Comparison of ENCODE assay signal across 30 cellular contexts in the genomic region with DNA sequence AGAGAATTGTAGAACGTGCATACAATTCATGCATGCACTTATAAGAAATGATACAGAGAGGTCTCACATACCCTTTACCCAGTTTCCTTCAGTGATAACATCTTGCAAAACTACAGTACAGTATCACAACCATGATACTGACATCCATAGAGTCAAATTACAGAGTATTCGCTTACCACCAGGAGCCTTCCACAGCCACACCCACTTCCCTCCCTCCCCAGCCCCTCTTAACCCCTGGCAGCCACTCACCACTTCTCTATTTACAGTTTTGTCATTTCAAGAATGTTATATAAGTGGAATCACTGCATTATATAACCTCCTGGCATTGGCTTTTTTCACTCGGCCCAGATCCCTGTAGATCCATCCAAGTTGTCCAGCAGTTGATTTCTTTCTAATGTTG.
"Had no signal": no experiment of that assay in that cellular context is flagged by ENCODE, and none has a peak within 500 bp of the region (broad histone marks: within the 10 kb centered on the region; RNA-seq: fewer than 3 reads in every experiment).

No MANE protein-coding gene starts in this region.

- H3K27ac ChIP-seq: breast epithelium, epithelial cell of prostate, esophagus squamous epithelium, gastrocnemius medialis, hepatocyte, neutrophil, thoracic aorta, uterus had no signal

- H2AFZ ChIP-seq: hepatocyte had no signal

- H3K27me3 Mint-ChIP-seq: activated CD4-positive, alpha-beta memory T cell treated with anti-CD3 and anti-CD28 coated beads, Interleukin-2, amount 10 ng/mL, durations not matched to agents 7 days and 5 days; activated CD4-positive, alpha-beta T cell treated with anti-CD3 and anti-CD28 coated beads, Interleukin-2, amount 10 ng/mL, durations not matched to agents 7 days and 5 days; activated T-cell treated with anti-CD3 and anti-CD28 coated beads, Interleukin-2, amount 50 U/mL, for 24 hours; activated T-helper 17 cell treated with anti-CD3 and anti-CD28 coated beads, Interleukin-2, amount 50 U/mL, for 72 hours; central memory CD8-positive, alpha-beta T cell; dendritic cell treated with granulocyte-macrophage colony-stimulating factor and Interleukin-4, amounts not matched to agents 40 ng/mL and 50 ng/mL, for 4 days; naive B cell; stimulated activated naive CD8-positive, alpha-beta T cell treated with anti-CD3 and anti-CD28 coated beads, Interleukin-15, Interleukin-2, amounts not matched to agents 100 ng/mL and 50 ng/mL, for 24 hours had no signal

- H3K4me3 Mint-ChIP-seq: activated CD4-positive, alpha-beta memory T cell treated with anti-CD3 and anti-CD28 coated beads, Interleukin-2, amount 10 ng/mL, durations not matched to agents 7 days and 5 days; activated CD4-positive, alpha-beta T cell treated with anti-CD3 and anti-CD28 coated beads, Interleukin-2, amount 10 ng/mL, durations not matched to agents 7 days and 5 days; activated T-cell treated with anti-CD3 and anti-CD28 coated beads, Interleukin-2, amount 50 U/mL, for 24 hours; activated T-helper 17 cell treated with anti-CD3 and anti-CD28 coated beads, Interleukin-2, amount 50 U/mL, for 72 hours; central memory CD8-positive, alpha-beta T cell; dendritic cell treated with granulocyte-macrophage colony-stimulating factor and Interleukin-4, amounts not matched to agents 40 ng/mL and 50 ng/mL, for 4 days; mesothelial cell of epicardium; nephron progenitor cell; stimulated activated naive CD8-positive, alpha-beta T cell treated with anti-CD3 and anti-CD28 coated beads, Interleukin-15, Interleukin-2, amounts not matched to agents 100 ng/mL and 50 ng/mL, for 24 hours had no signal

- H3K4me1 ChIP-seq: breast epithelium, gastrocnemius medialis, uterus had no signal

- H3K79me2 ChIP-seq: hepatocyte had no signal

- H3K27me3 ChIP-seq: breast epithelium, esophagus squamous epithelium, gastrocnemius medialis, hepatocyte, neutrophil, uterus had no signal

- H3K9me3 ChIP-seq: gastrocnemius medialis, neutrophil, thoracic aorta, uterus had no signal

- H3K4me2 ChIP-seq: hepatocyte had no signal

- H3K4me3 ChIP-seq: breast epithelium, esophagus squamous epithelium, gastrocnemius medialis, hepatocyte, skin epidermis, thoracic aorta, uterus had no signal

- H3K4me1 Mint-ChIP-seq: activated CD4-positive, alpha-beta memory T cell treated with anti-CD3 and anti-CD28 coated beads, Interleukin-2, amount 10 ng/mL, durations not matched to agents 7 days and 5 days; activated CD4-positive, alpha-beta T cell treated with anti-CD3 and anti-CD28 coated beads, Interleukin-2, amount 10 ng/mL, durations not matched to agents 7 days and 5 days; activated T-helper 17 cell treated with anti-CD3 and anti-CD28 coated beads, Interleukin-2, amount 50 U/mL, for 72 hours; central memory CD8-positive, alpha-beta T cell; mesothelial cell of epicardium; naive B cell; nephron progenitor cell had no signal

- DNase-seq: activated CD4-positive, alpha-beta memory T cell treated with anti-CD3 and anti-CD28 coated beads, Interleukin-2, amount 10 ng/mL, durations not matched to agents 7 days and 5 days; activated CD4-positive, alpha-beta T cell treated with anti-CD3 and anti-CD28 coated beads, Interleukin-2, amount 10 ng/mL, durations not matched to agents 7 days and 5 days; activated CD4-positive, CD25-positive, alpha-beta regulatory T cell treated with anti-CD3 and anti-CD28 coated beads, Interleukin-2, amount 50 U/mL, for 72 hours; activated CD8-positive, alpha-beta memory T cell treated with anti-CD3 and anti-CD28 coated beads, Interleukin-2, amount 50 U/mL, for 48 hours; activated gamma-delta T cell treated with Interleukin-2 at 50 U/mL for 16 hours; activated naive CD4-positive, alpha-beta T cell treated with anti-CD3 and anti-CD28 coated beads, Interleukin-2, amount 50 U/mL, for 16 hours; activated T-cell treated with anti-CD3 and anti-CD28 coated beads, Interleukin-2, amount 50 U/mL, for 24 hours; amniotic stem cell; esophagus squamous epithelium; gastrocnemius medialis; glutamatergic neuron; islet precursor cell; naive B cell; nephron progenitor cell; stimulated activated CD4-positive, alpha-beta T cell treated with anti-CD3 and anti-CD28 coated beads, Interleukin-12 subunit alpha, Interleukin-12 subunit beta, amount 100 ng/mL, for 4 hours; stimulated activated CD4-positive, alpha-beta T cell treated with anti-CD3 and anti-CD28 coated beads, Interleukin-4, amount 100 ng/mL, for 1 hour; T-helper 9 cell; trophoblast cell; uterus had no signal

- H3K36me3 ChIP-seq: breast epithelium, esophagus squamous epithelium, gastrocnemius medialis, neutrophil, thoracic aorta, uterus had no signal

- H3K27ac Mint-ChIP-seq: activated CD4-positive, alpha-beta memory T cell treated with anti-CD3 and anti-CD28 coated beads, Interleukin-2, amount 10 ng/mL, durations not matched to agents 7 days and 5 days; activated CD4-positive, alpha-beta T cell treated with anti-CD3 and anti-CD28 coated beads, Interleukin-2, amount 10 ng/mL, durations not matched to agents 7 days and 5 days; activated T-cell treated with anti-CD3 and anti-CD28 coated beads, Interleukin-2, amount 50 U/mL, for 24 hours; activated T-helper 17 cell treated with anti-CD3 and anti-CD28 coated beads, Interleukin-2, amount 50 U/mL, for 72 hours; dendritic cell treated with granulocyte-macrophage colony-stimulating factor and Interleukin-4, amounts not matched to agents 40 ng/mL and 50 ng/mL, for 4 days; mesothelial cell of epicardium; naive B cell; nephron progenitor cell; stimulated activated naive CD8-positive, alpha-beta T cell treated with anti-CD3 and anti-CD28 coated beads, Interleukin-15, Interleukin-2, amounts not matched to agents 100 ng/mL and 50 ng/mL, for 24 hours had no signal

- ATAC-seq: activated T-helper 17 cell treated with anti-CD3 and anti-CD28 coated beads, Interleukin-2, amount 50 U/mL, for 72 hours; gastrocnemius medialis had no signal
